In genomic region chr4:70734168-70734954, GRCh38 we compare ENCODE assay signal across 1 cellular context.
TF ChIP-seq lines count a peak whose summit lies in the region.

No MANE protein-coding gene starts in this region.

TF ChIP-seq in K562, 482 proteins besides CTCF, POLR2A, EP300 and RAD21 (continued from another document):
- 0 out of 2 replicates have a peak, but pooled peaks have one; percentile 4 for TF ChIP-seq MAFG (tag; conservative IDR thresholded peaks at IDR 0.05)
- TF ChIP-seq MEIS2 (IDR thresholded peaks at IDR 0.05; ENCODE audit: partially characterized antibody) = peak; percentile 32
- peak; percentile 42; the same call in 1 of the 2 replicates for TF ChIP-seq ETV1 (tag; conservative IDR thresholded peaks at IDR 0.05; ENCODE audit: low read depth)
